Comparison of ENCODE assay signal across 8 cellular contexts in genomic region chr3:67016522-67017080, GRCh38.
A peak's percentile ranks its signal among the peaks of the same experiment; 100 is the strongest.
DNase-seq lines count a peak whose midpoint lies in the region; ATAC-seq and TF ChIP-seq lines count a peak whose summit lies in the region.
"Had no signal": no experiment of that assay in that cellular context is flagged by ENCODE, and none has a peak within 500 bp of the region (broad histone marks: within the 10 kb centered on the region; RNA-seq: fewer than 3 reads in every experiment).

No MANE protein-coding gene starts in this region.

- no peak for TF ChIP-seq CTCF in RWPE1 (conservative IDR thresholded peaks at IDR 0.05; ENCODE audit: low read depth)
- TF ChIP-seq CTCF in GM10248 (IDR thresholded peaks at IDR 0.05; ENCODE audit: control extremely low read depth, extremely low read depth, low read depth, missing control alignments): no peak

- POLR2A ChIA-PET in RWPE1 (lab: Yijun Ruan, JAX; ENCODE audit: low non-redundant PET) (no interaction called here), GM10248 (lab: Yijun Ruan, JAX) (interaction anchor here (1.6 kb wide), 1 partner anchor 19 kb away, joined by 5 read pairs; the partner anchor contains the start of gene KBTBD8)

- CTCF ChIA-PET in RWPE1 (lab: Yijun Ruan, JAX): no interaction called here
- CTCF ChIA-PET in GM10248 (lab: Yijun Ruan, JAX): interaction anchor here (1.0 to 2.3 kb wide), 5 partner anchors 9 to 97 kb away, joined by 3 to 9 read pairs (median 3); no protein-coding TSS in a partner anchor

- peak; percentile 48 for ATAC-seq in GM18858 (IDR thresholded peaks at IDR 0.05; ENCODE audit: unreplicated experiment)
- ATAC-seq in GM21360 (IDR thresholded peaks at IDR 0.05; ENCODE audit: unreplicated experiment): peak; percentile 50
- ATAC-seq in HG03108 (IDR thresholded peaks at IDR 0.05; ENCODE audit: unreplicated experiment): peak; percentile 39
- ATAC-seq in HG02571 (IDR thresholded peaks at IDR 0.05; ENCODE audit: unreplicated experiment): no peak

- H3K27ac ChIP-seq in RWPE1: no peak overlapping the region

- DNase-seq in germinal center (ENCODE audit: low spot score): peak; percentile 30
- no peak for DNase-seq in RWPE1 (ENCODE audit: low spot score)
- DNase-seq in GM10248 (ENCODE audit: extremely low spot score): no peak
- DNase-seq: DMS53 had no signal
